In genomic region chr5:65102826-65103673, GRCh38 we compare ENCODE assay signal across 1 cellular context.
TF ChIP-seq lines count a peak whose summit lies in the region.

No MANE protein-coding gene starts in this region.

TF ChIP-seq in GM12878, 131 proteins besides CTCF, POLR2A, EP300 and RAD21 (continued from another document and continues in another):
- TF ChIP-seq IRF5 (IDR thresholded peaks at IDR 0.05; ENCODE audit: borderline replicate concordance) (no peak), BCLAF1 (IDR thresholded peaks at IDR 0.05) (no peak), E4F1 (IDR thresholded peaks at IDR 0.05; ENCODE audit: borderline replicate concordance, partially characterized antibody) (no peak), IKZF1 (conservative IDR thresholded peaks at IDR 0.05) (peak; percentile 75), HSF1 (IDR thresholded peaks at IDR 0.05; ENCODE audit: low read depth, low read length) (peak; percentile 73; the same call in 1 of the 2 replicates), YY1 (IDR thresholded peaks at IDR 0.05; ENCODE audit: low read depth, low read length) (peak; percentile 95), KAT2A (conservative IDR thresholded peaks at IDR 0.05; ENCODE audit: control insufficient read depth, low read depth, low read length) (no peak), USF2 (IDR thresholded peaks at IDR 0.05; ENCODE audit: borderline replicate concordance, low read depth, low read length) (no peak), CHD1 (IDR thresholded peaks at IDR 0.05; ENCODE audit: low read depth, low read length) (no peak), MLLT1 (IDR thresholded peaks at IDR 0.05) (no peak), E2F8 (IDR thresholded peaks at IDR 0.05; ENCODE audit: low read depth, partially characterized antibody) (no peak), SUPT20H (IDR thresholded peaks at IDR 0.05; ENCODE audit: borderline replicate concordance, control insufficient read depth, low read depth, low read length) (no peak), MTA3 (IDR thresholded peaks at IDR 0.05; ENCODE audit: borderline replicate concordance, low read length) (no peak), CHD4 (IDR thresholded peaks at IDR 0.05) (no peak), POU2F2 (IDR thresholded peaks at IDR 0.05; ENCODE audit: borderline replicate concordance, low read depth, low read length) (no peak; the same call in 2 of the 3 replicates), MYC (IDR thresholded peaks at IDR 0.05; ENCODE audit: insufficient read depth, insufficient read length, insufficient replicate concordance, low read length, severe bottlenecking) (no peak), MTA2 (IDR thresholded peaks at IDR 0.05; ENCODE audit: low read depth) (peak; percentile 25; the same call in 1 of the 2 replicates), MXI1 (IDR thresholded peaks at IDR 0.05; ENCODE audit: low read depth, low read length) (no peak), IRF3 (IDR thresholded peaks at IDR 0.05) (no peak), SUZ12 (IDR thresholded peaks at IDR 0.05; ENCODE audit: unreplicated experiment) (no peak), POLR2AphosphoS5 (IDR thresholded peaks at IDR 0.05; ENCODE audit: low read length) (no peak), POLR2AphosphoS2 (IDR thresholded peaks at IDR 0.05; ENCODE audit: low read depth, low read length) (no peak), KDM1A (IDR thresholded peaks at IDR 0.05; ENCODE audit: borderline replicate concordance) (no peak), YBX1 (IDR thresholded peaks at IDR 0.05) (no peak), NBN (IDR thresholded peaks at IDR 0.05) (no peak), LARP7 (IDR thresholded peaks at IDR 0.05) (peak; percentile 66), ZNF622 (IDR thresholded peaks at IDR 0.05) (no peak), ZBTB4 (CRISPR knock-in tag; IDR thresholded peaks at IDR 0.05) (no peak), ZZZ3 (IDR thresholded peaks at IDR 0.05; ENCODE audit: control insufficient read depth, insufficient read length, low read depth) (no peak), ESRRA (IDR thresholded peaks at IDR 0.05; ENCODE audit: low read length) (0 out of 2 replicates have a peak, but pooled peaks have one; percentile 35), HDAC6 (IDR thresholded peaks at IDR 0.05; ENCODE audit: unreplicated experiment) (peak; percentile 24), NR2C1 (IDR thresholded peaks at IDR 0.05) (no peak), CBX5 (IDR thresholded peaks at IDR 0.05; ENCODE audit: low read depth) (no peak; the same call in 1 of the 2 replicates), NFYA (IDR thresholded peaks at IDR 0.05; ENCODE audit: borderline replicate concordance, low read depth, low read length) (no peak), CHD2 (IDR thresholded peaks at IDR 0.05; ENCODE audit: borderline replicate concordance, low read depth, low read length) (0 out of 2 replicates have a peak, but pooled peaks have one; percentile 13), BCL11A (IDR thresholded peaks at IDR 0.05; ENCODE audit: low read depth, low read length) (no peak), ZBTB33 (IDR thresholded peaks at IDR 0.05) (no peak), JUND (IDR thresholded peaks at IDR 0.05; ENCODE audit: low read depth, low read length) (no peak)
